ENCODE assay signal across 1 cellular context in the genomic region with DNA sequence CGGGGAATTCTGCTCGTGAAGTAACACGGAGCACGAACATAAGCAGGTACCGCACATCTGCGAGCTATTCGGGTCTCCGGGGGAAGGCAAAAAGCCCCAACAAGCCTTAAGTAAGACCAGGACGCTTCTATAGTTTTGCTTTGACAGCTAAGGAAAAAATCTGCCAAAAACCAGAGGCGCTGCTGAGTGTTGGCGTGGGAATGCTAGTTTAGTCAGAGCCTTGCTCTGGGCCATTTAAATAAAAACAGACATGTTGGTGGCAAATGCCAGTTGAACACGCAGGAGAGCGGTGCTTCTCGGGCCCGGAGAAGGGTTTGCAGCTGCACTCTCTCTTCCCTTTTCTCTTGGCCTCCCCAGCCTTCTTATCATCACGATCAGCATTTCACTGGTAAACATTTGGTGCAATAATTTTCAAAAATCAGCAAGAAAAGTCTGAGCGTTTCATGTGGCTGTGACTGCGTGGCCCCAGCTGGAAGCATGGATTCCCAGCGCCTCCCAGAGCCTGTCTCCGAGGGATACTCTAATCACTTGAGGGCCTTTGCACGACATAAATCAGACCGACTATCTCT.
TF ChIP-seq lines count a peak whose summit lies in the region.

No MANE protein-coding gene starts in this region.

TF ChIP-seq in GM23338, 12 proteins besides CTCF, POLR2A, EP300 and RAD21 (continued from another document):
- TF ChIP-seq ZNF462 (CRISPR knock-in tag; IDR thresholded peaks at IDR 0.05): no peak
- TF ChIP-seq ETS1 (IDR thresholded peaks at IDR 0.05): no peak
- TF ChIP-seq EZH2phosphoT487 (IDR thresholded peaks at IDR 0.05; ENCODE audit: unreplicated experiment): no peak
- no peak for TF ChIP-seq ZNF331 (CRISPR knock-in tag; IDR thresholded peaks at IDR 0.05; ENCODE audit: low read depth)
- no peak for TF ChIP-seq NANOG (IDR thresholded peaks at IDR 0.05; ENCODE audit: borderline replicate concordance)
TF ChIP-seq in GM23338: peak in this region for 0.
